ENCODE assay signal across 20 cellular contexts in the genomic region with DNA sequence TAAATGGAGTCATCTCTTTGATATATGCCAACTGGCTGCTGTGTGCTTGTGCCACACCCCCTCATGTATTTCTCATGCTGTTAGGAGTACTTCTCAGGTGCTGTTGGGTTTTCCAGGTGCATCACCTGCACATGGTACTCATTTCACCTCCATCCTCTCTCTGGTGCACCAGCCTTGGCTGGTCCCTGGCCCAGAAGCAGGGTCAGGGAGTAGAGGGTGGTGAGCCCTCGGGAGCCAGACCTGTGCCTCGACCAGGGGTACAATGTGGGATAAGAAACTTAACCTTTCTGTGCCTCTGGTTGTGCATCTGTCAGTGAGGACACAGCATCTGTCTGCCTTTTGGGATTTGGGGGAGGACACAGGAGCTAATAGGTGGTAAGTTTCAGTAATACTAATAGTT. TPM values are rescaled to one million over a fixed set of nuclear protein-coding genes. Genes with fewer than 3 reads are reported as not detected.
"Had no signal": no experiment of that assay in that cellular context is flagged by ENCODE, and none has a peak within 500 bp of the region (broad histone marks: within the 10 kb centered on the region; RNA-seq: fewer than 3 reads in every experiment).

No MANE protein-coding gene starts in this region.

- H3K9me3 ChIP-seq: ascending aorta, breast epithelium, left ventricle myocardium inferior, psoas muscle, sigmoid colon, spleen, transverse colon had no signal

- H3K27me3 Mint-ChIP-seq: effector memory CD8-positive, alpha-beta T cell had no signal

- H3K9me3 Mint-ChIP-seq: activated T-cell treated with anti-CD3 and anti-CD28 coated beads, Interleukin-2, amount 50 U/mL, for 72 hours; effector memory CD8-positive, alpha-beta T cell; nephron had no signal

- H3K4me3 Mint-ChIP-seq: activated T-cell treated with anti-CD3 and anti-CD28 coated beads, Interleukin-2, amount 50 U/mL, for 72 hours; effector memory CD8-positive, alpha-beta T cell; nephron had no signal

- ATAC-seq: foreskin keratinocyte, psoas muscle had no signal

- H3K27me3 ChIP-seq: ascending aorta, breast epithelium, foreskin keratinocyte, sigmoid colon, spleen, transverse colon had no signal

- H3K27ac Mint-ChIP-seq: nephron had no signal

- H3K4me1 Mint-ChIP-seq: nephron had no signal

- H3K27ac ChIP-seq: ascending aorta, breast epithelium, foreskin keratinocyte, left ventricle myocardium inferior, psoas muscle, sigmoid colon, transverse colon had no signal

- DNase-seq: activated gamma-delta T cell treated with Interleukin-2 at 50 U/mL for 16 hours; cerebellar nuclear complex; dermis blood vessel endothelial cell; effector memory CD8-positive, alpha-beta T cell; foreskin keratinocyte; glutamatergic neuron; hypothalamus; left ventricle myocardium inferior; mesenchymal stem cell; nucleus accumbens; psoas muscle; sigmoid colon; spleen; substantia nigra; T-helper 9 cell; transverse colon had no signal

- H3K4me3 ChIP-seq: ascending aorta, breast epithelium, left ventricle myocardium inferior, psoas muscle, sigmoid colon, spleen, transverse colon had no signal

RNA-seq across cellular contexts. Expression of a gene that starts 45.8 kb away (rescaled TPM):
- total RNA-seq: ascending aorta had no signal
